Comparison of ENCODE assay signal across 8 cellular contexts in the genomic region with DNA sequence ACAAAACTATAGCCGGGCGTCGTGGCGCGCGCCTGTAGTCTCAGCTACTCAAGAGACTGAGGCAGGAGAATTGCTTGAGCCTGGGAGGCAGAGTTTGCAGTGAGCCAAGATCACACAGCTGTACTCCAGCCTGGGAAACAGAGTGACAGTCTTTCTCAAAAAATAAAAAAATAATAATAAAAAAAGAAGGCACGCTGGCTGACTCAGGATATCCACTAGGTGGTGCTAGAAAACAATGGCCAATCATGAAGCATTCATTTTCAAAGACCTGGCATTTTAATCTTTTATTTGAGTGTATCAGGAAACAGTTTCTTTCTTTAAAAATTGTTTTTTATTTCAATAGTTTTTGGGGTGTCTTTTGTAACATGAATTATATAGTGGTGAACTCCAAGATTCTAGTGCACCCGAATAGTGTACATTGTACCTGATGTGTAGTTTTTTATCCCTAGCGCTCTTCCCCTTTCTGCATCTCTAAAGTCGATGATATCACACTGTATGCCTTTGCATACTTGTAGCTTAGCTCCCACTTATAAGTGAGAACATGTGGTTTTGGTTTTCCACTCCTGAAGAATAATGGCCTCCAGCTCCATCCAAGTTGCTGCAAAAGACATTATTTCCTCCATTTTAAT.
DNase-seq lines count a peak whose midpoint lies in the region; ATAC-seq and TF ChIP-seq lines count a peak whose summit lies in the region.

No MANE protein-coding gene starts in this region.

- no peak overlapping the region for H3K4me2 ChIP-seq in mammary epithelial cell (ENCODE audit: insufficient read depth, low read depth, low read length)
- no peak overlapping the region for H3K4me2 ChIP-seq in mesendoderm (ENCODE audit: low read length)

- no peak overlapping the region for H3K18ac ChIP-seq in mesendoderm (ENCODE audit: low read length)

- peak; percentile 75 to 76 for TF ChIP-seq CTCF in mammary epithelial cell (conservative IDR thresholded peaks at IDR 0.05 in 1 of 2, IDR thresholded peaks at IDR 0.05 in 1 of 2; ENCODE audit: extremely low read depth in 1 of 2, insufficient read depth in 1 of 2, low read depth in 1 of 2, low read length in 2 of 2)

- H3K4me3 ChIP-seq in mammary epithelial cell (replicated peaks in 1 of 3; ENCODE audit: insufficient read depth in 1 of 3, low read depth in 2 of 3, low read length in 3 of 3) (no peak overlapping the region), mesendoderm (ENCODE audit: low read length) (no peak overlapping the region)

- no peaks in the 10 kb centered on the region for H3K9me3 ChIP-seq in mammary epithelial cell (replicated peaks; ENCODE audit: insufficient read depth, low read length)

- no peak for ATAC-seq in HG03342 (IDR thresholded peaks at IDR 0.05; ENCODE audit: unreplicated experiment)
- no peak for ATAC-seq in HG03045 (IDR thresholded peaks at IDR 0.05; ENCODE audit: unreplicated experiment)

- no peak overlapping the region for H4K8ac ChIP-seq in mesendoderm (ENCODE audit: low read depth, low read length)

- in situ Hi-C loops in mammary epithelial cell (cut with MboI; ENCODE audit: low sequenced_read_pairs in 2 of 2) = no loop called here

- H3K9ac ChIP-seq in mammary epithelial cell (ENCODE audit: insufficient read depth, low read length) (no peak overlapping the region), mesendoderm (ENCODE audit: low read length) (no peak overlapping the region)

- no peak overlapping the region for H2AK5ac ChIP-seq in mesendoderm (ENCODE audit: low read length)

- no peak overlapping the region for H3K27ac ChIP-seq in mammary epithelial cell (ENCODE audit: insufficient read depth, low read depth, low read length)
- H3K27ac ChIP-seq in mesendoderm (ENCODE audit: low read depth, low read length) = no peak overlapping the region

- CTCF ChIA-PET in mammary epithelial cell (lab: Charles Lee; ENCODE audit: low non-redundant PET) = interaction anchor here (0.7 kb wide), 1 partner anchor 177 kb away, joined by 3 read pairs; no protein-coding TSS in a partner anchor

- H3K36me3 ChIP-seq in mammary epithelial cell (ENCODE audit: insufficient read depth, low read length) (no peaks in the 10 kb centered on the region), mesendoderm (ENCODE audit: control insufficient read depth, insufficient read depth, low read length) (no peaks in the 10 kb centered on the region)

- no peak overlapping the region for H2AFZ ChIP-seq in mammary epithelial cell (ENCODE audit: low read depth, low read length)

- no peak overlapping the region for H2BK15ac ChIP-seq in mesendoderm (replicated peaks; ENCODE audit: low read depth)

- H2BK120ac ChIP-seq in mesendoderm (ENCODE audit: low read depth, low read length) = no peak overlapping the region

- H3K79me2 ChIP-seq in mammary epithelial cell (ENCODE audit: insufficient read depth, low read length) = no peaks in the 10 kb centered on the region
- no peaks in the 10 kb centered on the region for H3K79me2 ChIP-seq in mesendoderm (ENCODE audit: control insufficient read depth, insufficient read depth, low read length)

- DNase-seq in NCI-H510A treated with DMSO at 0.1 percent for 48 hours (lab: John Stamatoyannopoulos, UW) (peak; percentile 20), NCI-H510A (lab: John Stamatoyannopoulos, UW) (no peak), M059J (ENCODE audit: low read depth) (peak; percentile 16), mammary epithelial cell (peak; percentile 8), mesendoderm (peak; percentile 23)
- no peak for DNase-seq in stimulated activated CD4-positive, alpha-beta T cell treated with anti-CD3 and anti-CD28 coated beads, Interleukin-12 subunit alpha, Interleukin-12 subunit beta, amount 100 ng/mL, for 4 hours

- WGBS in mammary epithelial cell (ENCODE audit: low coverage, missing lambda C conversion rate) = 71% methylated on average over 10 of the region's 10 CpGs
- no CpG with 5 or more reads among the region's 10 CpGs for WGBS in mesendoderm (ENCODE audit: extremely low coverage, insufficient coverage, low lambda C conversion rate)

- H2BK5ac ChIP-seq in mesendoderm (ENCODE audit: low read length) = no peak overlapping the region

- dilution Hi-C loops in mammary epithelial cell (cut with HindIII; ENCODE audit: low sequenced_read_pairs) = no loop called here

- no peak overlapping the region for H4K5ac ChIP-seq in mesendoderm (ENCODE audit: low read length)

- H3K27me3 ChIP-seq in mammary epithelial cell (ENCODE audit: insufficient read depth, low read length) (no peaks in the 10 kb centered on the region), mesendoderm (ENCODE audit: insufficient read depth, low read length, poor library complexity) (no peaks in the 10 kb centered on the region)

- H4K20me1 ChIP-seq in mammary epithelial cell (ENCODE audit: insufficient read depth, low read length) = no peaks in the 10 kb centered on the region

- no peaks in the 10 kb centered on the region for H3K4me1 ChIP-seq in mammary epithelial cell (ENCODE audit: insufficient read depth, low read length)
- H3K4me1 ChIP-seq in mesendoderm (ENCODE audit: control insufficient read depth, low read depth, low read length) = peaks cover 2% of the 10 kb centered on the region

- no TSS peak for BruUV-seq in mammary epithelial cell (replicated peaks; lab: Mats Ljungman, UMichigan)

- no peaks in the 10 kb centered on the region for H3K79me1 ChIP-seq in mesendoderm (ENCODE audit: low read length)

- H3K23ac ChIP-seq in mesendoderm (ENCODE audit: low read length) = no peak overlapping the region

- no peak overlapping the region for H3K56ac ChIP-seq in mesendoderm (ENCODE audit: low read length)

- intact Hi-C loops in mammary epithelial cell (cut with micrococcal nuclease) = loop anchor here (1.0 to 5.0 kb wide), 4 partner anchors 72 to 625 kb away; no protein-coding TSS in a partner anchor

- H3K4ac ChIP-seq in mesendoderm (ENCODE audit: low read depth, low read length) = no peak overlapping the region

Comparison
In these comparisons a context has a peak if more than half of its experiments do, and no peak if none do; other contexts are left out.
1. DNase-seq: peak in NCI-H510A treated with DMSO at 0.1 percent for 48 hours (single experiment), M059J (single experiment), mammary epithelial cell (single experiment) and mesendoderm (single experiment); none in NCI-H510A (single experiment) and stimulated activated CD4-positive, alpha-beta T cell treated with anti-CD3 and anti-CD28 coated beads, Interleukin-12 subunit alpha, Interleukin-12 subunit beta, amount 100 ng/mL, for 4 hours (single experiment).